ENCODE assay signal across 11 cellular contexts in genomic region chr11:80593981-80594380, GRCh38.
A peak's percentile ranks its signal among the peaks of the same experiment; 100 is the strongest.
DNase-seq lines count a peak whose midpoint lies in the region; TF ChIP-seq lines count a peak whose summit lies in the region.
"Had no signal": no experiment of that assay in that cellular context is flagged by ENCODE, and none has a peak within 500 bp of the region (broad histone marks: within the 10 kb centered on the region; RNA-seq: fewer than 3 reads in every experiment).

No MANE protein-coding gene starts in this region.

- H3K4me1 Mint-ChIP-seq in CD4-positive, alpha-beta memory T cell, result no peaks in the 10 kb centered on the region
- H3K4me1 Mint-ChIP-seq: IgD-negative memory B cell had no signal

- H3K27me3 ChIP-seq in colonic mucosa, result no peaks in the 10 kb centered on the region
- no peaks in the 10 kb centered on the region for H3K27me3 ChIP-seq in CD4-positive, alpha-beta memory T cell (ENCODE audit: insufficient read depth, low read length)

- H3K27ac Mint-ChIP-seq in CD4-positive, alpha-beta memory T cell, result no peak overlapping the region
- H3K27ac Mint-ChIP-seq: activated CD8-positive, alpha-beta T cell treated with anti-CD3 and anti-CD28 coated beads for 36 hours; IgD-negative memory B cell had no signal

- H3K4me3 ChIP-seq in colonic mucosa, result no peak overlapping the region
- H3K4me3 ChIP-seq in CD4-positive, alpha-beta memory T cell (ENCODE audit: low read length in 2 of 2), result no peak overlapping the region

- H3K9ac ChIP-seq in colonic mucosa (ENCODE audit: low read depth in 2 of 2, low read length in 2 of 2), result no peak overlapping the region

- H3K4me3 Mint-ChIP-seq in CD4-positive, alpha-beta memory T cell, result no peak overlapping the region
- H3K4me3 Mint-ChIP-seq: activated CD8-positive, alpha-beta T cell treated with anti-CD3 and anti-CD28 coated beads for 36 hours; IgD-negative memory B cell had no signal

- no peaks in the 10 kb centered on the region for H3K9me3 ChIP-seq in colonic mucosa
- H3K9me3 ChIP-seq in CD4-positive, alpha-beta memory T cell (ENCODE audit: control insufficient read depth in 1 of 2, low read length in 2 of 2), result peaks cover 0 to 2% of the 10 kb centered on the region in 2 donors

- CTCF ChIA-PET in CD4-positive, alpha-beta memory T cell (lab: Charles Lee; ENCODE audit: partially characterized antibody), result no interaction called here

- peak; percentile 37 for DNase-seq in DMS153 (lab: John Stamatoyannopoulos, UW)
- DNase-seq in NOMO-1 (lab: John Stamatoyannopoulos, UW; ENCODE audit: unreplicated experiment in 2 of 2), result peak; percentile 74 to 80
- DNase-seq in colonic mucosa, result peak; percentile 61
- peak; percentile 72 for DNase-seq in midbrain (lab: John Stamatoyannopoulos, UW)
- DNase-seq in NCI-H1930 (lab: John Stamatoyannopoulos, UW), result no peak
- no peak for DNase-seq in activated T-cell treated with anti-CD3 and anti-CD28 coated beads, Interleukin-2, amount 50 U/mL, for 48 hours
- no peak for DNase-seq in CD4-positive, alpha-beta memory T cell
- no peak for DNase-seq in NCI-H2196 treated with DMSO at 0.1 percent for 48 hours (lab: John Stamatoyannopoulos, UW; ENCODE audit: unreplicated experiment)
- DNase-seq: activated CD8-positive, alpha-beta T cell treated with anti-CD3 and anti-CD28 coated beads for 36 hours; left cardiac atrium had no signal

- intact Hi-C loops in colonic mucosa (cut with DNase I), result no loop called here
- intact Hi-C loops in CD4-positive, alpha-beta memory T cell (cut with micrococcal nuclease), result no loop called here

- TF ChIP-seq CTCF in colonic mucosa (IDR thresholded peaks at IDR 0.05), result no peak

- no peaks in the 10 kb centered on the region for H3K36me3 Mint-ChIP-seq in CD4-positive, alpha-beta memory T cell
- H3K36me3 Mint-ChIP-seq: IgD-negative memory B cell had no signal

- H3K4me1 ChIP-seq in colonic mucosa, result no peaks in the 10 kb centered on the region
- H3K4me1 ChIP-seq in CD4-positive, alpha-beta memory T cell (ENCODE audit: insufficient read depth, low read length), result no peaks in the 10 kb centered on the region

- H3K27me3 Mint-ChIP-seq in CD4-positive, alpha-beta memory T cell, result no peaks in the 10 kb centered on the region
- H3K27me3 Mint-ChIP-seq: activated CD8-positive, alpha-beta T cell treated with anti-CD3 and anti-CD28 coated beads for 36 hours; IgD-negative memory B cell had no signal

- H3K9me3 Mint-ChIP-seq in CD4-positive, alpha-beta memory T cell, result peaks cover 0 to 18% (median 9%) of the 10 kb centered on the region in 8 donors

- POLR2A ChIA-PET in CD4-positive, alpha-beta memory T cell (lab: Charles Lee; ENCODE audit: partially characterized antibody), result no interaction called here

- no peak overlapping the region for H3K27ac ChIP-seq in colonic mucosa
- no peak overlapping the region for H3K27ac ChIP-seq in CD4-positive, alpha-beta memory T cell (ENCODE audit: low read depth, low read length)

- H3K36me3 ChIP-seq in colonic mucosa, result no peaks in the 10 kb centered on the region
- H3K36me3 ChIP-seq in CD4-positive, alpha-beta memory T cell (ENCODE audit: insufficient read depth, low read length), result no peaks in the 10 kb centered on the region

Comparison
In these comparisons a context has a peak if more than half of its experiments do, and no peak if none do; other contexts are left out.
1. DNase-seq: peak in DMS153 (single experiment), NOMO-1 (2 of 2), colonic mucosa (single experiment) and midbrain (single experiment); none in NCI-H1930 (0 of 2), activated T-cell treated with anti-CD3 and anti-CD28 coated beads, Interleukin-2, amount 50 U/mL, for 48 hours (0 of 2), CD4-positive, alpha-beta memory T cell (0 of 5) and NCI-H2196 treated with DMSO at 0.1 percent for 48 hours (single experiment).